Comparison of ENCODE assay signal across 8 cellular contexts in the genomic region with DNA sequence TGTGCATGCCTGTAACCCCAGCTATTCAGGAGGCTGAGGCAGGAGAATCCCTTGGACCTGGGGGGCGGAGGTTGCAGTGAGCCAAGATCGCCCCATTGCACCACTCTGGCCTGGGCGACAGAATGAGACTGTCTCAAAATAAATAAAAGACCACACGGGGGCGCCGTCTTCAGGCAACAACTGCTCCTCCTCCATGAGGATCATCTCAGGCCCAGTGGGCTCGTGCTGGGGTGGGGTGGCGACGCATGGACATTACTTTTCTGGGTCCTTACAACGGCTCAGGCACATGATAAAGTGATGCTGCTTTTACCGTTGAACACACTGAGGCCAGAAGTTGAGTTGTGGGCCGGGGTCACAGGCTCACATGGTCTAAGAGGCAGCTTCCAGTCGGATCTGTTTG. TPM values are rescaled to one million over a fixed set of nuclear protein-coding genes. Genes with fewer than 3 reads are reported as not detected.
A peak's percentile ranks its signal among the peaks of the same experiment; 100 is the strongest.
DNase-seq lines count a peak whose midpoint lies in the region; ATAC-seq and TF ChIP-seq lines count a peak whose summit lies in the region.

No MANE protein-coding gene starts in this region.

- H3K27ac ChIP-seq in C4-2B (no peak overlapping the region), colonic mucosa (no peak overlapping the region), neural cell (ENCODE audit: low read length) (no peak overlapping the region)

- H4K20me1 ChIP-seq in neural cell (ENCODE audit: insufficient read depth): no peaks in the 10 kb centered on the region

- DNase-seq in GM20000 (ENCODE audit: low spot score) (peak; percentile 63), RPMI7951 (ENCODE audit: low read depth) (peak; percentile 23), colonic mucosa (peak; percentile 72), globus pallidus (ENCODE audit: low spot score) (no peak)

- H3K4me2 ChIP-seq in neural cell (ENCODE audit: low read length): no peak overlapping the region

- H3K4me3 ChIP-seq in colonic mucosa (no peak overlapping the region), neural cell (ENCODE audit: low read length) (no peak overlapping the region)

- no peak for TF ChIP-seq EP300 in neural cell (conservative IDR thresholded peaks at IDR 0.05; ENCODE audit: poor library complexity, severe bottlenecking)

- H3K36me3 ChIP-seq in colonic mucosa: no peaks in the 10 kb centered on the region
- no peaks in the 10 kb centered on the region for H3K36me3 ChIP-seq in neural cell (ENCODE audit: insufficient read depth, low read length)

- intact Hi-C loops in colonic mucosa (cut with DNase I): no loop called here

- H3K4me1 ChIP-seq in colonic mucosa: no peaks in the 10 kb centered on the region

- no peak overlapping the region for H3K9ac ChIP-seq in colonic mucosa (ENCODE audit: low read depth in 2 of 2, low read length in 2 of 2)
- H3K9ac ChIP-seq in neural cell (ENCODE audit: low read length): no peak overlapping the region

- no peaks in the 10 kb centered on the region for H3K79me2 ChIP-seq in neural cell (replicated peaks; ENCODE audit: insufficient read depth, low read length)

- H3K9me3 ChIP-seq in colonic mucosa (no peaks in the 10 kb centered on the region), neural cell (ENCODE audit: low read length) (no peaks in the 10 kb centered on the region)

- H3F3A ChIP-seq in neural cell (ENCODE audit: insufficient read depth, low read length, poor library complexity, severe bottlenecking): no peaks in the 10 kb centered on the region

- no peaks in the 10 kb centered on the region for H3K27me3 ChIP-seq in colonic mucosa
- H3K27me3 ChIP-seq in neural cell (ENCODE audit: insufficient read depth, low read depth, low read length): no peaks in the 10 kb centered on the region

- ATAC-seq in HG03469 (IDR thresholded peaks at IDR 0.05; ENCODE audit: unreplicated experiment) (no peak), GM21367 (IDR thresholded peaks at IDR 0.05; ENCODE audit: unreplicated experiment) (no peak)

- no peaks in the 10 kb centered on the region for H3K9me2 ChIP-seq in neural cell (ENCODE audit: insufficient read depth, low read length)

- H2AFZ ChIP-seq in neural cell (ENCODE audit: low read depth, low read length): no peak overlapping the region

- TF ChIP-seq RAD21 in neural cell (conservative IDR thresholded peaks at IDR 0.05): peak; percentile 53

- TF ChIP-seq CTCF in C4-2B (conservative IDR thresholded peaks at IDR 0.05) (peak; percentile 63), GM20000 (IDR thresholded peaks at IDR 0.05; ENCODE audit: extremely low read depth, missing control alignments) (peak; percentile 28), colonic mucosa (IDR thresholded peaks at IDR 0.05) (peak; percentile 47), neural cell (IDR thresholded peaks at IDR 0.05; ENCODE audit: poor library complexity, severe bottlenecking) (peak; percentile 52)

TF ChIP-seq in neural cell, 6 proteins besides CTCF, POLR2A, EP300 and RAD21:
- TF ChIP-seq MXI1 (conservative IDR thresholded peaks at IDR 0.05; ENCODE audit: poor library complexity, severe bottlenecking): no peak
- TF ChIP-seq REST (IDR thresholded peaks at IDR 0.05; ENCODE audit: borderline replicate concordance): no peak
- TF ChIP-seq SMC3 (conservative IDR thresholded peaks at IDR 0.05; ENCODE audit: poor library complexity): peak; percentile 54
- no peak for TF ChIP-seq POLR2AphosphoS5 (IDR thresholded peaks at IDR 0.05)
- no peak for TF ChIP-seq EZH2 (IDR thresholded peaks at IDR 0.05; ENCODE audit: borderline replicate concordance, insufficient read depth, low read length, poor library complexity, severe bottlenecking)
- no peak for TF ChIP-seq TAF1 (IDR thresholded peaks at IDR 0.05; ENCODE audit: low read depth)

RNA-seq across cellular contexts. Expression of gene PRMT7, which starts 56.2 kb away (rescaled TPM):
- total RNA-seq in RPMI7951 (2014; rRNA removed; shearing (Covaris generic)): 23.3 and 30.8 TPM in 2 replicates
- 10 to 100 TPM; 18.0 to 45.4 TPM for total RNA-seq in colonic mucosa
- polyA plus RNA-seq in neural cell: 203 and 207 TPM in 2 replicates
- polyA minus RNA-seq in neural cell: 78.6 and 84.6 TPM in 2 replicates

RNA-seq across cellular contexts. Expression of gene SLC7A6OS, which starts 56.3 kb away (rescaled TPM):
- 15.1 and 17.9 TPM in 2 replicates for total RNA-seq in RPMI7951 (2014; rRNA removed; shearing (Covaris generic))
- 10 to 100 TPM; 15.2 to 16.6 TPM for total RNA-seq in colonic mucosa
- polyA plus RNA-seq in neural cell: 18.9 and 21.3 TPM in 2 replicates
- polyA minus RNA-seq in neural cell: 15.3 and 24.3 TPM in 2 replicates
